ENCODE assay signal across 8 cellular contexts in the genomic region with DNA sequence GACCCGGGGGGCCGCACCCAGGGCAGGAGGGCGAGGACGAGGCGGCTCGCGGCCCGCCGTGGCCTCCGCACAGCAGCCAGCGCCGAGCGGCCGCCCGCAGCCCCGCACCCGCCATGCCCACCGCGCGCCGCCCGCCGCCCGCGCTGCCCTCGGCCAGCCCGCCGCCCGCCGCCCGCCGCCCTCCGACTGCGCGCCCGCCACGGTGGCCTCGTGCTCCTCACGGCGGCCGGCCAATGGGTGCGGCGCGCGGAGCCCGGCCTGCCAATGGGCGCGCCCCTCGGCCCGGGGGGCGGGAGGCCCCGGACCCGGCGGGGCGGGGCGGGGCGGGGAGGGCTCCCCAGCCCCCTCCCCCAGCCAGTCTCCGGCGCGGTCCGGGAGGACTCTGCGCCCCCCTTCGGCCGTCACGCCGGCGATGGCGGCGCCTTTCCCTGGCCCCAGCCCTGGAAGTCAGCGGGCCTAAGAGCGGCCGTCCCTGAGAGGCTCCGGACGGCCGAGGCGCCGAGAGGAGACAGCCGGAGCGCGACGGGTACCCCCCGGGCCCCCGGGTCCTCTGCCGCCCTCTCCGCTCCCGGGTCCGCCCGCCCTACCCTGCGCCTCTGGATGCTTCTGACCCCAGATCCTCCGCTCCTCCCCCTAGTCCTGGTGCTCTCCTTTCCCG. TPM values are rescaled to one million over a fixed set of nuclear protein-coding genes. Genes with fewer than 3 reads are reported as not detected.
A peak's percentile ranks its signal among the peaks of the same experiment; 100 is the strongest.
DNase-seq lines count a peak whose midpoint lies in the region; ATAC-seq and TF ChIP-seq lines count a peak whose summit lies in the region.

NT5DC2 (minus strand) TSS at position 235 of the 658 bp plus-strand sequence; CDS start at position 115, 120 bp downstream.

- ATAC-seq in HG03175 (IDR thresholded peaks at IDR 0.05; ENCODE audit: unreplicated experiment) (peak; percentile 42), PC-3 (peak; percentile 45), natural killer cell (peak; percentile 30 to 43 (median 43))

- no peaks in the 10 kb centered on the region for H3F3A ChIP-seq in PC-3 (ENCODE audit: low read length, unreplicated experiment)

- H2AFZ ChIP-seq in PC-3 (ENCODE audit: low read length): peak within 1 kb of the TSS; percentile 85

- H3K27ac Mint-ChIP-seq in activated T-helper 2 cell treated with anti-CD3 and anti-CD28 coated beads, Interferon-gamma antibody, Interleukin-2, Interleukin-4, amounts not matched to agents 10 μg/mL and 5 μg/mL and 100 μg/mL, durations not matched to agents 14 hours and 24 hours and 36 hours: peak within 1 kb of the TSS; percentile 65
- peak within 1 kb of the TSS; percentile 75 to 96 for H3K27ac Mint-ChIP-seq in natural killer cell

- peak within 1 kb of the TSS; percentile 83 for H3K4me3 Mint-ChIP-seq in activated T-helper 2 cell treated with anti-CD3 and anti-CD28 coated beads, Interferon-gamma antibody, Interleukin-2, Interleukin-4, amounts not matched to agents 10 μg/mL and 5 μg/mL and 100 μg/mL, durations not matched to agents 14 hours and 24 hours and 36 hours (ENCODE audit: low read depth)
- H3K4me3 Mint-ChIP-seq in natural killer cell: peak within 1 kb of the TSS; percentile 98

- no peak for TF ChIP-seq EP300 in stomach (IDR thresholded peaks at IDR 0.05)

- peak within 1 kb of the TSS; percentile 89 for H3K4me2 ChIP-seq in PC-3 (ENCODE audit: low read length)

- no peak for TF ChIP-seq POLR2A in stomach (IDR thresholded peaks at IDR 0.05)

- DNase-seq in NCI-H524 (lab: John Stamatoyannopoulos, UW): peak; percentile 20 to 85
- DNase-seq in NCI-H524 treated with DMSO at 0.1 percent for 48 hours (lab: John Stamatoyannopoulos, UW): no peak
- peak; percentile 83 for DNase-seq in PC-3
- peak; percentile 60 for DNase-seq in activated T-helper 2 cell treated with anti-CD3 and anti-CD28 coated beads, Interferon-gamma antibody, Interleukin-2, Interleukin-4, amounts not matched to agents 10 μg/mL and 5 μg/mL and 100 μg/mL, durations not matched to agents 14 hours and 24 hours and 36 hours (ENCODE audit: low spot score)
- peak; percentile 42 for DNase-seq in fibroblast of peridontal ligament (ENCODE audit: extremely low read depth)
- DNase-seq in natural killer cell: peak; percentile 53
- peak; percentile 80 for DNase-seq in stomach

- H3K9me3 Mint-ChIP-seq in activated T-helper 2 cell treated with anti-CD3 and anti-CD28 coated beads, Interferon-gamma antibody, Interleukin-2, Interleukin-4, amounts not matched to agents 10 μg/mL and 5 μg/mL and 100 μg/mL, durations not matched to agents 14 hours and 24 hours and 36 hours: no peaks in the 10 kb centered on the region
- no peaks in the 10 kb centered on the region for H3K9me3 Mint-ChIP-seq in natural killer cell

- H3K4me3 ChIP-seq in PC-3 (ENCODE audit: low read length): peak within 1 kb of the TSS; percentile 76
- H3K4me3 ChIP-seq in stomach: peak within 1 kb of the TSS; percentile 64 to 77 (median 65)

- CTCF ChIA-PET in PC-3 (lab: Charles Lee): no interaction called here

- H3K4me1 ChIP-seq in PC-3 (ENCODE audit: insufficient read depth, low read length): peaks cover 45% of the 10 kb centered on the region
- peaks cover 37 to 78% (median 60%) of the 10 kb centered on the region in 4 donors for H3K4me1 ChIP-seq in stomach

- H3K36me3 ChIP-seq in PC-3 (ENCODE audit: low read depth, low read length): no peaks in the 10 kb centered on the region; the same call in 1 of the 2 replicates
- H3K36me3 ChIP-seq in stomach: peaks cover 0 to 5% (median 3%) of the 10 kb centered on the region in 4 donors

- no peak within 1 kb of the TSS for H3K27ac ChIP-seq in PC-3 (ENCODE audit: low read length)
- H3K27ac ChIP-seq in stomach: peak within 1 kb of the TSS; percentile 29 to 89 (median 82)

- POLR2A ChIA-PET in PC-3 (lab: Charles Lee; ENCODE audit: unreplicated experiment): no interaction called here

- peaks cover 22% of the 10 kb centered on the region for H3K36me3 Mint-ChIP-seq in activated T-helper 2 cell treated with anti-CD3 and anti-CD28 coated beads, Interferon-gamma antibody, Interleukin-2, Interleukin-4, amounts not matched to agents 10 μg/mL and 5 μg/mL and 100 μg/mL, durations not matched to agents 14 hours and 24 hours and 36 hours (ENCODE audit: low read depth)
- no peaks in the 10 kb centered on the region for H3K36me3 Mint-ChIP-seq in natural killer cell

- 0 out of 2 replicates have a peak, but pooled peaks have one; percentile 8 for TF ChIP-seq CTCF in PC-3 (conservative IDR thresholded peaks at IDR 0.05; ENCODE audit: low read depth, low read length)
- TF ChIP-seq CTCF in natural killer cell (IDR thresholded peaks at IDR 0.05): no peak
- TF ChIP-seq CTCF in stomach (IDR thresholded peaks at IDR 0.05): no peak

- H3K9ac ChIP-seq in PC-3 (ENCODE audit: low read length): peak within 1 kb of the TSS; percentile 79

- WGBS in stomach, 5 donors: 2 to 9% (median 2%) methylated on average over 9 to 88 of the region's 91 CpGs

- H3K9me3 ChIP-seq in PC-3 (ENCODE audit: low read length) (no peaks in the 10 kb centered on the region), stomach (no peaks in the 10 kb centered on the region)

- H3K79me2 ChIP-seq in PC-3 (ENCODE audit: low read length): peaks cover 66% of the 10 kb centered on the region

- no TSS peak for BruUV-seq in PC-3 (replicated peaks; lab: Mats Ljungman, UMichigan)

- no peaks in the 10 kb centered on the region for H3K27me3 Mint-ChIP-seq in activated T-helper 2 cell treated with anti-CD3 and anti-CD28 coated beads, Interferon-gamma antibody, Interleukin-2, Interleukin-4, amounts not matched to agents 10 μg/mL and 5 μg/mL and 100 μg/mL, durations not matched to agents 14 hours and 24 hours and 36 hours (ENCODE audit: low read depth)
- H3K27me3 Mint-ChIP-seq in natural killer cell (ENCODE audit: low read depth in 2 of 2): no peaks in the 10 kb centered on the region

- H3K27me3 ChIP-seq in PC-3 (ENCODE audit: low read length): no peaks in the 10 kb centered on the region
- H3K27me3 ChIP-seq in stomach: peaks cover 0 to 13% (median 0%) of the 10 kb centered on the region in 3 donors

- no peaks in the 10 kb centered on the region for H3K9me2 ChIP-seq in PC-3 (replicated peaks; ENCODE audit: low read length)

- H4K20me1 ChIP-seq in PC-3 (ENCODE audit: low read length): peaks cover 19% of the 10 kb centered on the region

- peaks cover 26% of the 10 kb centered on the region for H3K4me1 Mint-ChIP-seq in activated T-helper 2 cell treated with anti-CD3 and anti-CD28 coated beads, Interferon-gamma antibody, Interleukin-2, Interleukin-4, amounts not matched to agents 10 μg/mL and 5 μg/mL and 100 μg/mL, durations not matched to agents 14 hours and 24 hours and 36 hours (ENCODE audit: low read depth)
- H3K4me1 Mint-ChIP-seq in natural killer cell: peaks cover 35 to 44% of the 10 kb centered on the region in 2 donors

- intact Hi-C loops in PC-3 (cut with micrococcal nuclease) (loop anchor here (2.0 to 10.0 kb wide), 2 partner anchors 61 to 151 kb away; partner anchors contain the start of genes GNL3 and PBRM1), natural killer cell (cut with micrococcal nuclease) (no loop called here), stomach (cut with DNase I; ENCODE audit: low total_unique reads) (no loop called here)
- intact Hi-C loops in activated T-helper 2 cell treated with anti-CD3 and anti-CD28 coated beads, Interferon-gamma antibody, Interleukin-2, Interleukin-4, amounts not matched to agents 10 μg/mL and 5 μg/mL and 100 μg/mL, durations not matched to agents 14 hours and 24 hours and 36 hours (cut with micrococcal nuclease): loop anchor here (10.0 kb wide), 2 partner anchors 361 to 479 kb away; partner anchors contain the start of genes DUSP7 and STIMATE

RNA-seq across cellular contexts. Expression of gene NT5DC2, which starts in this region (rescaled TPM):
- total RNA-seq in PC-3 (2014; rRNA removed) (229 and 263 TPM in 2 replicates), natural killer cell (10 to 100 TPM in 1 of 3 donors, 1 to 10 TPM in 2; 2.2 to 10.7 (median 2.2) TPM), stomach (10 to 100 TPM in 4 of 5 donors, 1 to 10 TPM in 1; 4.6 to 26.8 (median 19.5) TPM)
- 77.9 and 88.4 TPM in 2 replicates for total RNA-seq in activated T-helper 2 cell treated with anti-CD3 and anti-CD28 coated beads, Interferon-gamma antibody, Interleukin-2, Interleukin-4, amounts not matched to agents 10 μg/mL and 5 μg/mL and 100 μg/mL, durations not matched to agents 14 hours and 24 hours and 36 hours
- 10 to 100 TPM; 15.6 to 56.2 (median 27.7) TPM for polyA plus RNA-seq in stomach

Comparison
In these comparisons a context has a peak if more than half of its experiments do, and no peak if none do; other contexts are left out.
1. intact Hi-C loops: an anchor here in PC-3 (2.0 to 10.0 kb wide) and activated T-helper 2 cell treated with anti-CD3 and anti-CD28 coated beads, Interferon-gamma antibody, Interleukin-2, Interleukin-4, amounts not matched to agents 10 μg/mL and 5 μg/mL and 100 μg/mL, durations not matched to agents 14 hours and 24 hours and 36 hours (10.0 kb wide); none called in natural killer cell and stomach.